ENCODE assay signal across 16 cellular contexts in genomic region chr9:119951090-119951489, GRCh38.
DNase-seq lines count a peak whose midpoint lies in the region; ATAC-seq and TF ChIP-seq lines count a peak whose summit lies in the region.
"Had no signal": no experiment of that assay in that cellular context is flagged by ENCODE, and none has a peak within 500 bp of the region (broad histone marks: within the 10 kb centered on the region; RNA-seq: fewer than 3 reads in every experiment).

No MANE protein-coding gene starts in this region.

- H3K4me1 Mint-ChIP-seq in GM23338 (peaks cover 7% of the 10 kb centered on the region; the same call in 2 of the 3 replicates), chondrocyte (ENCODE audit: low read depth) (peaks cover 39% of the 10 kb centered on the region)
- H3K4me1 Mint-ChIP-seq: activated naive CD8-positive, alpha-beta T cell treated with anti-CD3 and anti-CD28 coated beads, Interleukin-2, amount 50 U/mL, for 24 hours had no signal

- ATAC-seq in GM23338 = no peak
- ATAC-seq: activated naive CD8-positive, alpha-beta T cell treated with anti-CD3 and anti-CD28 coated beads, Interleukin-2, amount 50 U/mL, for 24 hours; activated T-cell treated with anti-CD3 and anti-CD28 coated beads, Interleukin-2, amount 50 U/mL, for 4 hours had no signal

- H3K4me1 ChIP-seq in GM23338 (ENCODE audit: insufficient read depth) (peaks cover 8% of the 10 kb centered on the region; the same call in 1 of the 2 replicates), subcutaneous abdominal adipose tissue (ENCODE audit: control insufficient read depth in 5 of 5, insufficient read depth in 5 of 5, low read length in 5 of 5) (peaks cover 0 to 32% (median 12%) of the 10 kb centered on the region in 5 donors)

- no peaks in the 10 kb centered on the region for H3K27me3 ChIP-seq in GM23338 (ENCODE audit: insufficient read depth)
- no peaks in the 10 kb centered on the region for H3K27me3 ChIP-seq in subcutaneous abdominal adipose tissue (ENCODE audit: control insufficient read depth in 5 of 5, insufficient read depth in 4 of 5, low read length in 5 of 5)
- H3K27me3 ChIP-seq: upper lobe of left lung had no signal

- H3K4me2 ChIP-seq in GM23338 = no peak overlapping the region

- H3F3A ChIP-seq in GM23338 (replicated peaks; ENCODE audit: low read depth) = no peaks in the 10 kb centered on the region

- no peaks in the 10 kb centered on the region for H3K79me2 ChIP-seq in GM23338 (replicated peaks; ENCODE audit: insufficient read depth)

- H3K36me3 ChIP-seq in GM23338 (ENCODE audit: insufficient read depth) (no peaks in the 10 kb centered on the region), subcutaneous abdominal adipose tissue (ENCODE audit: control insufficient read depth in 5 of 5, insufficient read depth in 5 of 5, low read length in 5 of 5) (no peaks in the 10 kb centered on the region)
- H3K36me3 ChIP-seq: upper lobe of left lung had no signal

- no peaks in the 10 kb centered on the region for H3K9me3 ChIP-seq in subcutaneous abdominal adipose tissue (ENCODE audit: control insufficient read depth in 5 of 5, low read length in 5 of 5)
- H3K9me3 ChIP-seq: upper lobe of left lung had no signal

- H2AFZ ChIP-seq in GM23338 = no peak overlapping the region

- H3K9ac ChIP-seq in subcutaneous abdominal adipose tissue (ENCODE audit: low read length in 5 of 5) = peak overlapping the region in 1 of 5 donors; percentile 32

- H3K27me3 Mint-ChIP-seq in GM23338 (ENCODE audit: insufficient read depth, low read depth, poor library complexity) (peaks cover 1% of the 10 kb centered on the region), chondrocyte (ENCODE audit: low read depth) (no peaks in the 10 kb centered on the region)
- H3K27me3 Mint-ChIP-seq: activated naive CD8-positive, alpha-beta T cell treated with anti-CD3 and anti-CD28 coated beads, Interleukin-2, amount 50 U/mL, for 24 hours had no signal

- H3K9me3 Mint-ChIP-seq in GM23338 (no peaks in the 10 kb centered on the region), chondrocyte (ENCODE audit: low read depth) (no peaks in the 10 kb centered on the region)
- H3K9me3 Mint-ChIP-seq: activated naive CD8-positive, alpha-beta T cell treated with anti-CD3 and anti-CD28 coated beads, Interleukin-2, amount 50 U/mL, for 24 hours; T-helper 2 cell treated with Interferon-gamma antibody and Interleukin-4, amounts not matched to agents 5 μg/mL and 100 μg/mL, for 36 hours had no signal

- H3K9me2 ChIP-seq in GM23338 (ENCODE audit: insufficient read depth) = peaks cover 8% of the 10 kb centered on the region; the same call in 1 of the 2 replicates

- H3K4me3 ChIP-seq in GM23338 (no peak overlapping the region), subcutaneous abdominal adipose tissue (ENCODE audit: low read depth in 1 of 5, low read length in 5 of 5) (no peak overlapping the region)
- H3K4me3 ChIP-seq: upper lobe of left lung had no signal

- no peaks in the 10 kb centered on the region for H4K20me1 ChIP-seq in GM23338 (replicated peaks; ENCODE audit: insufficient read depth)

- H3K4me3 Mint-ChIP-seq in GM23338 = no peak overlapping the region
- H3K4me3 Mint-ChIP-seq in chondrocyte (ENCODE audit: unreplicated experiment) = no peak overlapping the region
- H3K4me3 Mint-ChIP-seq: activated naive CD8-positive, alpha-beta T cell treated with anti-CD3 and anti-CD28 coated beads, Interleukin-2, amount 50 U/mL, for 24 hours; activated T-cell treated with anti-CD3 and anti-CD28 coated beads, Interleukin-2, amount 50 U/mL, for 4 hours; T-helper 2 cell treated with Interferon-gamma antibody and Interleukin-4, amounts not matched to agents 5 μg/mL and 100 μg/mL, for 36 hours had no signal

- TF ChIP-seq CTCF in GM23338 (conservative IDR thresholded peaks at IDR 0.05; ENCODE audit: low read depth in 2 of 2) (no peak), chondrocyte (IDR thresholded peaks at IDR 0.05) (no peak)

- H3K27ac ChIP-seq in GM23338 (ENCODE audit: low read depth) (no peak overlapping the region), subcutaneous abdominal adipose tissue (ENCODE audit: low read depth, low read length) (peak overlapping the region; percentile 37)
- H3K27ac ChIP-seq: RWPE1, upper lobe of left lung had no signal

- DNase-seq in GM23338 (ENCODE audit: low spot score) (peak; percentile 15), chondrocyte (ENCODE audit: low spot score) (no peak), iris pigment epithelial cell (ENCODE audit: low read depth) (peak; percentile 16), NCI-H1694 treated with DMSO at 0.1 percent for 48 hours (lab: John Stamatoyannopoulos, UW) (no peak), occipital lobe (lab: John Stamatoyannopoulos, UW) (no peak), iPS-NIHi7 (ENCODE audit: extremely low spot score) (no peak), NCI-H1694 (lab: John Stamatoyannopoulos, UW) (no peak)
- DNase-seq: activated CD4-positive, alpha-beta T cell treated with anti-CD3 and anti-CD28 coated beads for 48 hours; activated naive CD8-positive, alpha-beta T cell treated with anti-CD3 and anti-CD28 coated beads, Interleukin-2, amount 50 U/mL, for 24 hours; activated T-cell treated with anti-CD3 and anti-CD28 coated beads, Interleukin-2, amount 50 U/mL, for 4 hours; dermis blood vessel endothelial cell; NCI-H2107; upper lobe of left lung had no signal

- H3K36me3 Mint-ChIP-seq in GM23338 (ENCODE audit: low read depth) (no peaks in the 10 kb centered on the region), chondrocyte (ENCODE audit: low read depth) (no peaks in the 10 kb centered on the region)

- H3K27ac Mint-ChIP-seq in GM23338 (no peak overlapping the region), chondrocyte (ENCODE audit: unreplicated experiment) (peak overlapping the region; percentile 62)
- H3K27ac Mint-ChIP-seq: activated naive CD8-positive, alpha-beta T cell treated with anti-CD3 and anti-CD28 coated beads, Interleukin-2, amount 50 U/mL, for 24 hours; T-helper 2 cell treated with Interferon-gamma antibody and Interleukin-4, amounts not matched to agents 5 μg/mL and 100 μg/mL, for 36 hours had no signal

TF ChIP-seq in GM23338, 12 proteins besides CTCF, POLR2A, EP300 and RAD21:
- TF ChIP-seq, protein P1, sequence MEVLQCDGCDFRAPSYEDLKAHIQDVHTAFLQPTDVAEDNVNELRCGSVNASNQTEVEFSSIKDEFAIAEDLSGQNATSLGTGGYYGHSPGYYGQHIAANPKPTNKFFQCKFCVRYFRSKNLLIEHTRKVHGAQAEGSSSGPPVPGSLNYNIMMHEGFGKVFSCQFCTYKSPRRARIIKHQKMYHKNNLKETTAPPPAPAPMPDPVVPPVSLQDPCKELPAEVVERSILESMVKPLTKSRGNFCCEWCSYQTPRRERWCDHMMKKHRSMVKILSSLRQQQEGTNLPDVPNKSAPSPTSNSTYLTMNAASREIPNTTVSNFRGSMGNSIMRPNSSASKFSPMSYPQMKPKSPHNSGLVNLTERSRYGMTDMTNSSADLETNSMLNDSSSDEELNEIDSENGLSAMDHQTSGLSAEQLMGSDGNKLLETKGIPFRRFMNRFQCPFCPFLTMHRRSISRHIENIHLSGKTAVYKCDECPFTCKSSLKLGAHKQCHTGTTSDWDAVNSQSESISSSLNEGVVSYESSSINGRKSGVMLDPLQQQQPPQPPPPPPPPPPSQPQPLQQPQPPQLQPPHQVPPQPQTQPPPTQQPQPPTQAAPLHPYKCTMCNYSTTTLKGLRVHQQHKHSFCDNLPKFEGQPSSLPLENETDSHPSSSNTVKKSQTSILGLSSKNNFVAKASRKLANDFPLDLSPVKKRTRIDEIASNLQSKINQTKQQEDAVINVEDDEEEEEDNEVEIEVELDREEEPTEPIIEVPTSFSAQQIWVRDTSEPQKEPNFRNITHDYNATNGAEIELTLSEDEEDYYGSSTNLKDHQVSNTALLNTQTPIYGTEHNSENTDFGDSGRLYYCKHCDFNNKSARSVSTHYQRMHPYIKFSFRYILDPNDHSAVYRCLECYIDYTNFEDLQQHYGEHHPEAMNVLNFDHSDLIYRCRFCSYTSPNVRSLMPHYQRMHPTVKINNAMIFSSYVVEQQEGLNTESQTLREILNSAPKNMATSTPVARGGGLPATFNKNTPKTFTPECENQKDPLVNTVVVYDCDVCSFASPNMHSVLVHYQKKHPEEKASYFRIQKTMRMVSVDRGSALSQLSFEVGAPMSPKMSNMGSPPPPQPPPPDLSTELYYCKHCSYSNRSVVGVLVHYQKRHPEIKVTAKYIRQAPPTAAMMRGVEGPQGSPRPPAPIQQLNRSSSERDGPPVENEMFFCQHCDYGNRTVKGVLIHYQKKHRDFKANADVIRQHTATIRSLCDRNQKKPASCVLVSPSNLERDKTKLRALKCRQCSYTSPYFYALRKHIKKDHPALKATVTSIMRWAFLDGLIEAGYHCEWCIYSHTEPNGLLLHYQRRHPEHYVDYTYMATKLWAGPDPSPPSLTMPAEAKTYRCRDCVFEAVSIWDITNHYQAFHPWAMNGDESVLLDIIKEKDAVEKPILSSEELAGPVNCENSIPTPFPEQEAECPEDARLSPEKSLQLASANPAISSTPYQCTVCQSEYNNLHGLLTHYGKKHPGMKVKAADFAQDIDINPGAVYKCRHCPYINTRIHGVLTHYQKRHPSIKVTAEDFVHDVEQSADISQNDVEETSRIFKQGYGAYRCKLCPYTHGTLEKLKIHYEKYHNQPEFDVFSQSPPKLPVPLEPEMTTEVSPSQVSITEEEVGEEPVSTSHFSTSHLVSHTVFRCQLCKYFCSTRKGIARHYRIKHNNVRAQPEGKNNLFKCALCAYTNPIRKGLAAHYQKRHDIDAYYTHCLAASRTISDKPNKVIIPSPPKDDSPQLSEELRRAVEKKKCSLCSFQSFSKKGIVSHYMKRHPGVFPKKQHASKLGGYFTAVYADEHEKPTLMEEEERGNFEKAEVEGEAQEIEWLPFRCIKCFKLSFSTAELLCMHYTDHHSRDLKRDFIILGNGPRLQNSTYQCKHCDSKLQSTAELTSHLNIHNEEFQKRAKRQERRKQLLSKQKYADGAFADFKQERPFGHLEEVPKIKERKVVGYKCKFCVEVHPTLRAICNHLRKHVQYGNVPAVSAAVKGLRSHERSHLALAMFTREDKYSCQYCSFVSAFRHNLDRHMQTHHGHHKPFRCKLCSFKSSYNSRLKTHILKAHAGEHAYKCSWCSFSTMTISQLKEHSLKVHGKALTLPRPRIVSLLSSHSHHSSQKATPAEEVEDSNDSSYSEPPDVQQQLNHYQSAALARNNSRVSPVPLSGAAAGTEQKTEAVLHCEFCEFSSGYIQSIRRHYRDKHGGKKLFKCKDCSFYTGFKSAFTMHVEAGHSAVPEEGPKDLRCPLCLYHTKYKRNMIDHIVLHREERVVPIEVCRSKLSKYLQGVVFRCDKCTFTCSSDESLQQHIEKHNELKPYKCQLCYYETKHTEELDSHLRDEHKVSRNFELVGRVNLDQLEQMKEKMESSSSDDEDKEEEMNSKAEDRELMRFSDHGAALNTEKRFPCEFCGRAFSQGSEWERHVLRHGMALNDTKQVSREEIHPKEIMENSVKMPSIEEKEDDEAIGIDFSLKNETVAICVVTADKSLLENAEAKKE (CRISPR knock-in tag; IDR thresholded peaks at IDR 0.05) = no peak
- TF ChIP-seq EZH2 (IDR thresholded peaks at IDR 0.05; ENCODE audit: low read depth, unreplicated experiment) = no peak
- no peak for TF ChIP-seq JUNB (IDR thresholded peaks at IDR 0.05; ENCODE audit: unreplicated experiment)

Comparison
In these comparisons a context has a peak if more than half of its experiments do, and no peak if none do; other contexts are left out.
1. DNase-seq: peak in GM23338 (single experiment) and iris pigment epithelial cell (single experiment); none in chondrocyte (single experiment), NCI-H1694 treated with DMSO at 0.1 percent for 48 hours (single experiment), occipital lobe (single experiment), iPS-NIHi7 (single experiment) and NCI-H1694 (single experiment).